Comparison of ENCODE assay signal across 1 cellular context in genomic region chr3:50121416-50122032, GRCh38.
TF ChIP-seq lines count a peak whose summit lies in the region.

No MANE protein-coding gene starts in this region.

TF ChIP-seq in HepG2, 621 proteins besides CTCF, POLR2A, EP300 and RAD21 (continued from another document and continues in another):
- TF ChIP-seq ARID3A (IDR thresholded peaks at IDR 0.05; ENCODE audit: low read depth, low read length) (no peak), FUBP1 (CRISPR knock-in tag; IDR thresholded peaks at IDR 0.05; ENCODE audit: borderline replicate concordance) (no peak), AGO2 (optimal IDR thresholded peaks at IDR 0.05; ENCODE audit: low read depth, low read length) (peak; percentile 74), ZNF672 (CRISPR knock-in tag; IDR thresholded peaks at IDR 0.05) (no peak), TAF1 (CRISPR knock-in tag; IDR thresholded peaks at IDR 0.05) (no peak), AKNA (CRISPR knock-in tag; IDR thresholded peaks at IDR 0.05; ENCODE audit: borderline replicate concordance) (no peak), ZFP36L2 (CRISPR knock-in tag; IDR thresholded peaks at IDR 0.05) (no peak), ZNF430 (CRISPR knock-in tag; IDR thresholded peaks at IDR 0.05) (no peak), FOXO1 (CRISPR knock-in tag; IDR thresholded peaks at IDR 0.05) (0 out of 2 replicates have a peak, but pooled peaks have one; percentile 6), ZNF205 (CRISPR knock-in tag; IDR thresholded peaks at IDR 0.05) (0 out of 2 replicates have a peak, but pooled peaks have one; percentile 30), MTF1 (CRISPR knock-in tag; IDR thresholded peaks at IDR 0.05) (no peak), MIXL1 (CRISPR knock-in tag; IDR thresholded peaks at IDR 0.05) (0 out of 2 replicates have a peak, but pooled peaks have one; percentile 24), ZNF589 (CRISPR knock-in tag; conservative IDR thresholded peaks at IDR 0.05) (no peak), RBM22 (optimal IDR thresholded peaks at IDR 0.05; ENCODE audit: low read length) (peak; percentile 77), TARDBP (CRISPR knock-in tag; IDR thresholded peaks at IDR 0.05) (no peak), ZNF138 (CRISPR knock-in tag; IDR thresholded peaks at IDR 0.05; ENCODE audit: low read depth) (no peak), ZNF510 (CRISPR knock-in tag; IDR thresholded peaks at IDR 0.05; ENCODE audit: low read depth) (no peak), KDM5A (IDR thresholded peaks at IDR 0.05; ENCODE audit: borderline replicate concordance, low read length) (no peak), PRPF4 (IDR thresholded peaks at IDR 0.05; ENCODE audit: low read depth, low read length, poor library complexity, severe bottlenecking) (no peak), ZIK1 (CRISPR knock-in tag; IDR thresholded peaks at IDR 0.05; ENCODE audit: borderline replicate concordance, low read depth) (no peak), STAT5B (CRISPR knock-in tag; IDR thresholded peaks at IDR 0.05) (no peak), SUZ12 (IDR thresholded peaks at IDR 0.05; ENCODE audit: low read depth, low read length) (no peak), ZNF263 (CRISPR knock-in tag; IDR thresholded peaks at IDR 0.05) (no peak), MED8 (CRISPR knock-in tag; IDR thresholded peaks at IDR 0.05; ENCODE audit: insufficient replicate concordance) (no peak), ZNF615 (CRISPR knock-in tag; IDR thresholded peaks at IDR 0.05; ENCODE audit: borderline replicate concordance) (no peak), ARID2 (CRISPR knock-in tag; IDR thresholded peaks at IDR 0.05; ENCODE audit: borderline replicate concordance) (no peak), ZNF121 (CRISPR knock-in tag; IDR thresholded peaks at IDR 0.05) (no peak), ZNF605 (CRISPR knock-in tag; IDR thresholded peaks at IDR 0.05) (no peak), RFX1 (IDR thresholded peaks at IDR 0.05) (no peak), ZMYM2 (CRISPR knock-in tag; IDR thresholded peaks at IDR 0.05) (no peak), ZNF773 (CRISPR knock-in tag; IDR thresholded peaks at IDR 0.05; ENCODE audit: borderline replicate concordance) (no peak), POLR2G (IDR thresholded peaks at IDR 0.05; ENCODE audit: low read depth, low read length) (peak; percentile 16; the same call in 1 of the 2 replicates), SALL2 (CRISPR knock-in tag; IDR thresholded peaks at IDR 0.05) (no peak), GATAD2A (CRISPR knock-in tag; IDR thresholded peaks at IDR 0.05) (no peak), RNF2 (conservative IDR thresholded peaks at IDR 0.05; ENCODE audit: low read depth) (no peak), ZNF276 (CRISPR knock-in tag; IDR thresholded peaks at IDR 0.05; ENCODE audit: low read depth) (no peak), ZBTB44 (CRISPR knock-in tag; IDR thresholded peaks at IDR 0.05) (no peak), ZNF547 (CRISPR knock-in tag; IDR thresholded peaks at IDR 0.05) (no peak), ZNF567 (CRISPR knock-in tag; IDR thresholded peaks at IDR 0.05; ENCODE audit: borderline replicate concordance) (no peak), ZNF768 (CRISPR knock-in tag; IDR thresholded peaks at IDR 0.05) (peak; percentile 21; the same call in 1 of the 2 replicates), ARNT (IDR thresholded peaks at IDR 0.05) (no peak), ZNF317 (CRISPR knock-in tag; IDR thresholded peaks at IDR 0.05) (no peak), EEA1 (CRISPR knock-in tag; IDR thresholded peaks at IDR 0.05; ENCODE audit: borderline replicate concordance) (no peak), CCAR2 (optimal IDR thresholded peaks at IDR 0.05; ENCODE audit: low read depth, low read length) (no peak), SPEN (CRISPR knock-in tag; IDR thresholded peaks at IDR 0.05; ENCODE audit: low read depth) (no peak), PLRG1 (conservative IDR thresholded peaks at IDR 0.05) (no peak), ZNF574 (CRISPR knock-in tag; IDR thresholded peaks at IDR 0.05) (no peak), NFATC3 (CRISPR knock-in tag; IDR thresholded peaks at IDR 0.05) (no peak), EHMT2 (IDR thresholded peaks at IDR 0.05; ENCODE audit: borderline replicate concordance, low read depth, low read length) (no peak), DMAP1 (CRISPR knock-in tag; IDR thresholded peaks at IDR 0.05) (no peak), ZBTB20 (CRISPR knock-in tag; IDR thresholded peaks at IDR 0.05; ENCODE audit: borderline replicate concordance, low read depth) (0 out of 2 replicates have a peak, but pooled peaks have one; percentile 20), ZBTB25 (CRISPR knock-in tag; IDR thresholded peaks at IDR 0.05) (peak; percentile 20; the same call in 1 of the 2 replicates), BATF2 (CRISPR knock-in tag; IDR thresholded peaks at IDR 0.05) (no peak), HDAC2 (CRISPR knock-in tag; IDR thresholded peaks at IDR 0.05) (0 out of 2 replicates have a peak, but pooled peaks have one; percentile 12), ZNF788 (CRISPR knock-in tag; IDR thresholded peaks at IDR 0.05; ENCODE audit: borderline replicate concordance) (peak; percentile 50; the same call in 1 of the 2 replicates), GATAD1 (CRISPR knock-in tag; IDR thresholded peaks at IDR 0.05) (no peak), HNF4G (IDR thresholded peaks at IDR 0.05; ENCODE audit: borderline replicate concordance, low read depth, low read length) (no peak), HNF4G (CRISPR knock-in tag; IDR thresholded peaks at IDR 0.05; ENCODE audit: borderline replicate concordance, low read depth) (no peak), TBX2 (CRISPR knock-in tag; IDR thresholded peaks at IDR 0.05; ENCODE audit: borderline replicate concordance) (peak; percentile 40; the same call in 1 of the 2 replicates)
